Comparison of ENCODE assay signal across 11 cellular contexts in the genomic region with DNA sequence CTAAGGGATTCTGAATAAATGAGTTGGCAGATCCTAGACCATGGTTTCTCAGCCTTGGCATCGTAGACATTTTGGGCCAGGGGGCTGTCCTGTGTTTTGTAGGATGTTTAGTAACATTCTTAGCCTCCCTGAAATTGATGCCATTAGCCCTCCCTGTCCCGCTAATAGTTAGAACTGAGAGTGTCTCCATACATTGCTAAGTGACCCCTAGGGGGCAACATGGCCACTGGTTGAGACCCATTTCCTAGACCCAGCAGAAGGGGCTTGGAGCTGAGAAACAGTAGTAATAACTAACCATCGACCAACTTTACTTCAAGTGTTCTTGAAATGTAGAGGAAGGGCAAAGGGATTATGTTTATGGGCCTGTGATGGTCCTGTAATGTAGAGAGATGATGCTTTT. TPM values are rescaled to one million over a fixed set of nuclear protein-coding genes. Genes with fewer than 3 reads are reported as not detected.
DNase-seq lines count a peak whose midpoint lies in the region; ATAC-seq and TF ChIP-seq lines count a peak whose summit lies in the region.
"Had no signal": no experiment of that assay in that cellular context is flagged by ENCODE, and none has a peak within 500 bp of the region (broad histone marks: within the 10 kb centered on the region; RNA-seq: fewer than 3 reads in every experiment).

No MANE protein-coding gene starts in this region.

- H3K4me2 ChIP-seq in MM.1S (ENCODE audit: low read depth, low read length) = no peak overlapping the region
- H3K4me2 ChIP-seq in smooth muscle cell = no peak overlapping the region

- H3K27me3 ChIP-seq in MM.1S (replicated peaks; ENCODE audit: insufficient read depth, low read length) (no peaks in the 10 kb centered on the region), smooth muscle cell (ENCODE audit: low read depth) (no peaks in the 10 kb centered on the region)

- ATAC-seq in GM18498 (IDR thresholded peaks at IDR 0.05; ENCODE audit: unreplicated experiment) = no peak

- H3K9me2 ChIP-seq in MM.1S (replicated peaks; ENCODE audit: insufficient read depth, low read length) = no peaks in the 10 kb centered on the region

- H4K20me1 ChIP-seq in MM.1S (ENCODE audit: insufficient read depth, low read length) (0 out of 2 replicates have a peak, but pooled peaks cover 26% of the 10 kb centered on the region), smooth muscle cell (ENCODE audit: low read depth) (peaks cover 97% of the 10 kb centered on the region)

- no peak overlapping the region for H2AFZ ChIP-seq in MM.1S (ENCODE audit: low read length)
- H2AFZ ChIP-seq in smooth muscle cell (ENCODE audit: low read depth) = no peak overlapping the region

- peaks cover 3% of the 10 kb centered on the region; the same call in 1 of the 2 replicates for H3K36me3 ChIP-seq in MM.1S (replicated peaks; ENCODE audit: insufficient read depth, low read length)
- no peaks in the 10 kb centered on the region for H3K36me3 ChIP-seq in smooth muscle cell (ENCODE audit: low read depth)

- TF ChIP-seq CTCF in MM.1S (IDR thresholded peaks at IDR 0.05; ENCODE audit: low read length) = peak; percentile 30; the same call in 1 of the 2 replicates
- peak; percentile 32 for TF ChIP-seq CTCF in chondrocyte (IDR thresholded peaks at IDR 0.05)
- TF ChIP-seq CTCF in smooth muscle cell (IDR thresholded peaks at IDR 0.05; ENCODE audit: borderline replicate concordance, insufficient read depth, poor library complexity, severe bottlenecking) = peak; percentile 21

- H3K27ac ChIP-seq in MM.1S (ENCODE audit: low read length) (no peak overlapping the region), smooth muscle cell (ENCODE audit: low read depth) (no peak overlapping the region)

- no peak for DNase-seq in activated naive CD4-positive, alpha-beta T cell treated with anti-CD3 and anti-CD28 coated beads, Interleukin-2, amount 10 ng/mL, durations not matched to agents 7 days and 5 days
- DNase-seq in activated naive CD4-positive, alpha-beta T cell (lab: John Stamatoyannopoulos, UW) = no peak
- DNase-seq in MM.1S (no peak), chondrocyte (ENCODE audit: low spot score) (no peak), smooth muscle cell (lab: John Stamatoyannopoulos, UW; ENCODE audit: unreplicated experiment) (no peak), superior temporal gyrus (ENCODE audit: extremely low spot score) (no peak), midbrain (lab: John Stamatoyannopoulos, UW) (no peak)
- DNase-seq: activated effector memory CD4-positive, alpha-beta T cell treated with anti-CD3 and anti-CD28 coated beads, Interleukin-2, amount 50 U/mL, for 16 hours; AML-193; NCI-H1436 had no signal

- H3K79me2 ChIP-seq in MM.1S (ENCODE audit: low read length) (peaks cover 97% of the 10 kb centered on the region), smooth muscle cell (ENCODE audit: low read depth) (peaks cover 96% of the 10 kb centered on the region)

- no peaks in the 10 kb centered on the region for H3K27me3 Mint-ChIP-seq in activated naive CD4-positive, alpha-beta T cell treated with anti-CD3 and anti-CD28 coated beads, Interleukin-2, amount 10 ng/mL, durations not matched to agents 7 days and 5 days
- no peaks in the 10 kb centered on the region for H3K27me3 Mint-ChIP-seq in chondrocyte (ENCODE audit: low read depth)

- H3K4me1 Mint-ChIP-seq in activated naive CD4-positive, alpha-beta T cell treated with anti-CD3 and anti-CD28 coated beads, Interleukin-2, amount 10 ng/mL, durations not matched to agents 7 days and 5 days = peaks cover 69% of the 10 kb centered on the region
- H3K4me1 Mint-ChIP-seq in chondrocyte (ENCODE audit: low read depth) = peaks cover 67% of the 10 kb centered on the region

- H3K4me3 Mint-ChIP-seq in activated naive CD4-positive, alpha-beta T cell treated with anti-CD3 and anti-CD28 coated beads, Interleukin-2, amount 10 ng/mL, durations not matched to agents 7 days and 5 days = no peak overlapping the region
- H3K4me3 Mint-ChIP-seq in chondrocyte (ENCODE audit: unreplicated experiment) = no peak overlapping the region

- H3K36me3 Mint-ChIP-seq in activated naive CD4-positive, alpha-beta T cell treated with anti-CD3 and anti-CD28 coated beads, Interleukin-2, amount 10 ng/mL, durations not matched to agents 7 days and 5 days = peaks cover 34% of the 10 kb centered on the region
- peaks cover 12% of the 10 kb centered on the region for H3K36me3 Mint-ChIP-seq in chondrocyte (ENCODE audit: low read depth)

- H3K27ac Mint-ChIP-seq in activated naive CD4-positive, alpha-beta T cell treated with anti-CD3 and anti-CD28 coated beads, Interleukin-2, amount 10 ng/mL, durations not matched to agents 7 days and 5 days = peak overlapping the region; percentile 42
- H3K27ac Mint-ChIP-seq in chondrocyte (ENCODE audit: unreplicated experiment) = no peak overlapping the region

- H3K4me3 ChIP-seq in MM.1S (ENCODE audit: low read length) (no peak overlapping the region), smooth muscle cell (no peak overlapping the region)

- H3K9ac ChIP-seq in MM.1S (ENCODE audit: low read length) = no peak overlapping the region
- H3K9ac ChIP-seq in smooth muscle cell (ENCODE audit: low read depth) = no peak overlapping the region

- WGBS in smooth muscle cell (ENCODE audit: low lambda C conversion rate) = 78% methylated on average over 3 of the region's 3 CpGs

- H3K9me3 ChIP-seq in MM.1S (replicated peaks; ENCODE audit: insufficient read depth, low read length) (no peaks in the 10 kb centered on the region), smooth muscle cell (replicated peaks; ENCODE audit: low read depth) (no peaks in the 10 kb centered on the region)

- H3K4me1 ChIP-seq in MM.1S (ENCODE audit: low read length) = no peaks in the 10 kb centered on the region
- H3K4me1 ChIP-seq in smooth muscle cell (ENCODE audit: low read depth) = peaks cover 19% of the 10 kb centered on the region

- CTCF ChIA-PET in activated naive CD4-positive, alpha-beta T cell treated with anti-CD3 and anti-CD28 coated beads, Interleukin-2, amount 10 ng/mL, durations not matched to agents 7 days and 5 days (lab: Charles Lee) = interaction anchor here (0.6 to 5.4 kb wide), 4 partner anchors 42 to 143 kb away, joined by 3 to 71 read pairs (median 4); no protein-coding TSS in a partner anchor

- peaks cover 2% of the 10 kb centered on the region for H3K9me3 Mint-ChIP-seq in activated naive CD4-positive, alpha-beta T cell treated with anti-CD3 and anti-CD28 coated beads, Interleukin-2, amount 10 ng/mL, durations not matched to agents 7 days and 5 days
- no peaks in the 10 kb centered on the region for H3K9me3 Mint-ChIP-seq in chondrocyte (ENCODE audit: low read depth)

- H3F3A ChIP-seq in MM.1S (ENCODE audit: insufficient read depth, low read length) (0 out of 2 replicates have a peak, but pooled peaks cover 3% of the 10 kb centered on the region), smooth muscle cell (ENCODE audit: low read depth) (no peaks in the 10 kb centered on the region)

RNA-seq across cellular contexts. Expression of a gene that starts 40.8 kb away (rescaled TPM):
- total RNA-seq in chondrocyte = 76.0 to 101 TPM (median 95.8 TPM) in 3 replicates
- 65.0 and 102 TPM in 2 replicates for total RNA-seq in smooth muscle cell
- polyA plus RNA-seq in smooth muscle cell = 55.0 and 56.5 TPM in 2 replicates
